In the genomic region with DNA sequence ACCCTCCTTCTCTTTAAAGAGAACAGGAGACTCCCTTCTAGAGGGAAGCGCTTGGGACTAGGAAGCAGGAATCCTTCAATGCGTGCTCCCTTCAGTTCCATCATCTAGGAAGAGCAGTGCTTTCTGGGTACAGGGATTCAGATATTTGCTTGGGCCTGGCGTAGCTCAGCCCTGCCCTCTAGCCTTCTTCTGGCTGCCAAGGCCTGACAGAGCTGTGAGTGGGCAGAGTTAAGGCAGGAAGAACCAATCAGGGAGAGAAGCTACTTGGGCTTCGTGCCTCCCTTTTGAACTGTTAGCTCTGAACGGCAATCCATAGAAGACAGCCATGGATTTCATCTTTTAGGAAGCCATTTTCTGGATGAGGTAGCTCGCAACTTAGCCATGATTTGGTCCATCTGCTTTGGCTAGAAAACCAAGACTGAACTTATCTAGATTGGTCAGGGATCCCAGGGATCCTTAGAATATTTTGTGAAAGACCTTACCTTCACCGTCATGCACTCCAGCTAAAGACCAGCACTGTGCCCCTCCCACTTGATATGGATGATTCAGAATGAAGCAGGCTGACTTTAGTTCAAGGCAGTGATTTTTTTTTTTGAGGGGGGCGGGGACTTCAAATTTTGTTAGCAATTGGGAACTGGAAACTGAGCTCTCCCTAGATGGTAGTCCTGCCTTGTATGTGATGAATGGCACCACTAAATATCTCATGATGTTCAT, we compare ENCODE assay signal across 8 cellular contexts. TPM values are rescaled to one million over a fixed set of nuclear protein-coding genes. Genes with fewer than 3 reads are reported as not detected.
A peak's percentile ranks its signal among the peaks of the same experiment; 100 is the strongest.
DNase-seq lines count a peak whose midpoint lies in the region; ATAC-seq and TF ChIP-seq lines count a peak whose summit lies in the region.

No MANE protein-coding gene starts in this region.

- peak overlapping the region; percentile 16; the same call in 1 of the 2 replicates for H3K4me2 ChIP-seq in BLaER1

- no peaks in the 10 kb centered on the region for H3K27me3 ChIP-seq in BLaER1

- H3K27ac ChIP-seq in BLaER1, result no peak overlapping the region

- in situ Hi-C loops in astrocyte of the cerebellum (cut with HindIII; ENCODE audit: low sequenced_read_pairs), result no loop called here

- H3K36me3 ChIP-seq in BLaER1, result peaks cover 36% of the 10 kb centered on the region

- peak; percentile 30 for ATAC-seq in left lobe of liver
- ATAC-seq in HG03571 (IDR thresholded peaks at IDR 0.05; ENCODE audit: unreplicated experiment), result no peak
- ATAC-seq in GM19035 (IDR thresholded peaks at IDR 0.05; ENCODE audit: unreplicated experiment), result no peak

- DNase-seq in HCEC 1CT (peak; percentile 36), astrocyte of the cerebellum (ENCODE audit: low read depth) (no peak), left lobe of liver (ENCODE audit: low spot score) (no peak), NCI-H187 treated with DMSO at 0.1 percent for 48 hours (lab: John Stamatoyannopoulos, UW) (no peak), SHP77 treated with DMSO at 0.1 percent for 48 hours (lab: John Stamatoyannopoulos, UW) (no peak)

- H4K20me1 ChIP-seq in BLaER1, result peaks cover 40% of the 10 kb centered on the region

- H3K4me3 ChIP-seq in BLaER1 (no peak overlapping the region), astrocyte of the cerebellum (ENCODE audit: low read depth, low read length) (no peak overlapping the region)

- peaks cover 60% of the 10 kb centered on the region for H3K4me1 ChIP-seq in BLaER1

- H3K9me3 ChIP-seq in BLaER1, result no peaks in the 10 kb centered on the region

- H3K9ac ChIP-seq in BLaER1, result no peak overlapping the region

- TF ChIP-seq CTCF in astrocyte of the cerebellum (IDR thresholded peaks at IDR 0.05; ENCODE audit: low read depth, low read length, missing control alignments), result peak; percentile 3

RNA-seq across cellular contexts. Expression of gene CORO6, which starts 2.5 kb away (rescaled TPM):
- 0.35 TPM for total RNA-seq in left lobe of liver

RNA-seq across cellular contexts. Expression of gene ANKRD13B, which starts 32.3 kb away (rescaled TPM):
- total RNA-seq in left lobe of liver, result 1.3 TPM

RNA-seq across cellular contexts. Expression of gene GIT1, which starts 35.7 kb away (rescaled TPM):
- 9.4 TPM for total RNA-seq in left lobe of liver

RNA-seq across cellular contexts. Expression of gene TP53I13, which starts 56.7 kb away (rescaled TPM):
- 84.2 TPM for total RNA-seq in left lobe of liver

RNA-seq across cellular contexts. Expression of gene ABHD15, which starts 58.4 kb away (rescaled TPM):
- total RNA-seq in left lobe of liver, result 31.2 TPM
